Comparison of ENCODE assay signal across 10 cellular contexts in genomic region chr19:4641132-4641531, GRCh38. TPM values are rescaled to one million over a fixed set of nuclear protein-coding genes. Genes with fewer than 3 reads are reported as not detected.
DNase-seq lines count a peak whose midpoint lies in the region; ATAC-seq and TF ChIP-seq lines count a peak whose summit lies in the region.
"Had no signal": no experiment of that assay in that cellular context is flagged by ENCODE, and none has a peak within 500 bp of the region (broad histone marks: within the 10 kb centered on the region; RNA-seq: fewer than 3 reads in every experiment).

No MANE protein-coding gene starts in this region.

- DNase-seq in activated CD4-positive, alpha-beta memory T cell treated with anti-CD3 and anti-CD28 coated beads, Interleukin-2, amount 10 ng/mL, durations not matched to agents 7 days and 5 days, result no peak
- DNase-seq in activated CD4-positive, alpha-beta memory T cell treated with anti-CD3 and anti-CD28 coated beads for 36 hours, result no peak
- DNase-seq in T-helper 17 cell (no peak), hepatocyte (ENCODE audit: low spot score) (peak; percentile 13), spleen (no peak), DMS79 (lab: John Stamatoyannopoulos, UW) (no peak), hypothalamus (lab: John Stamatoyannopoulos, UW) (no peak)
- no peak for DNase-seq in effector CD4-positive, alpha-beta T cell
- DNase-seq: activated CD4-positive, alpha-beta T cell treated with anti-CD3 and anti-CD28 coated beads for 4 hours had no signal

- H3K4me1 Mint-ChIP-seq in activated CD4-positive, alpha-beta memory T cell treated with anti-CD3 and anti-CD28 coated beads, Interleukin-2, amount 10 ng/mL, durations not matched to agents 7 days and 5 days, result peaks cover 28% of the 10 kb centered on the region
- H3K4me1 Mint-ChIP-seq in activated CD4-positive, alpha-beta memory T cell treated with anti-CD3 and anti-CD28 coated beads for 36 hours (ENCODE audit: low read depth), result peaks cover 25% of the 10 kb centered on the region
- H3K4me1 Mint-ChIP-seq in T-helper 17 cell, result peaks cover 21% of the 10 kb centered on the region

- peak overlapping the region; percentile 87 for H3K4me2 ChIP-seq in hepatocyte

- H3K27me3 ChIP-seq in hepatocyte (no peaks in the 10 kb centered on the region), spleen (replicated peaks in 1 of 7) (no peaks in the 10 kb centered on the region)

- H3K9me2 ChIP-seq in hepatocyte (replicated peaks; ENCODE audit: insufficient read depth), result no peaks in the 10 kb centered on the region

- H3K27ac ChIP-seq in hepatocyte (no peak overlapping the region), spleen (peak overlapping the region in 4 of 8 donors; percentile 85 to 90 (median 88))
- H3K27ac ChIP-seq: SK-N-MC had no signal

- no peak for ATAC-seq in T-helper 17 cell

- H2AFZ ChIP-seq in hepatocyte, result no peak overlapping the region

- H3K4me1 ChIP-seq in hepatocyte (ENCODE audit: insufficient read depth) (peaks cover 5% of the 10 kb centered on the region), spleen (peaks cover 13 to 87% (median 62%) of the 10 kb centered on the region in 6 donors)

- intact Hi-C loops in activated CD4-positive, alpha-beta memory T cell treated with anti-CD3 and anti-CD28 coated beads for 36 hours (cut with micrococcal nuclease), result no loop called here
- intact Hi-C loops in spleen (cut with DNase I; ENCODE audit: low total_unique reads), result no loop called here

- H3K79me2 ChIP-seq in hepatocyte, result peaks cover 20% of the 10 kb centered on the region

- H4K20me1 ChIP-seq in hepatocyte (ENCODE audit: insufficient read depth, poor library complexity, severe bottlenecking), result no peaks in the 10 kb centered on the region

- no peaks in the 10 kb centered on the region for H3K9me3 Mint-ChIP-seq in activated CD4-positive, alpha-beta memory T cell treated with anti-CD3 and anti-CD28 coated beads, Interleukin-2, amount 10 ng/mL, durations not matched to agents 7 days and 5 days
- H3K9me3 Mint-ChIP-seq in activated CD4-positive, alpha-beta memory T cell treated with anti-CD3 and anti-CD28 coated beads for 36 hours, result no peaks in the 10 kb centered on the region

- no peak for TF ChIP-seq POLR2A in spleen (IDR thresholded peaks at IDR 0.05)

- H3K27ac Mint-ChIP-seq in activated CD4-positive, alpha-beta memory T cell treated with anti-CD3 and anti-CD28 coated beads, Interleukin-2, amount 10 ng/mL, durations not matched to agents 7 days and 5 days, result no peak overlapping the region
- no peak overlapping the region for H3K27ac Mint-ChIP-seq in activated CD4-positive, alpha-beta memory T cell treated with anti-CD3 and anti-CD28 coated beads for 36 hours
- peak overlapping the region; percentile 100 for H3K27ac Mint-ChIP-seq in T-helper 17 cell

- CTCF ChIA-PET in activated CD4-positive, alpha-beta memory T cell treated with anti-CD3 and anti-CD28 coated beads, Interleukin-2, amount 10 ng/mL, durations not matched to agents 7 days and 5 days (lab: Charles Lee), result no interaction called here
- CTCF ChIA-PET in activated CD4-positive, alpha-beta memory T cell treated with anti-CD3 and anti-CD28 coated beads for 36 hours (lab: Charles Lee), result no interaction called here

- H3K4me3 Mint-ChIP-seq in activated CD4-positive, alpha-beta memory T cell treated with anti-CD3 and anti-CD28 coated beads, Interleukin-2, amount 10 ng/mL, durations not matched to agents 7 days and 5 days, result peak overlapping the region; percentile 37
- H3K4me3 Mint-ChIP-seq in activated CD4-positive, alpha-beta memory T cell treated with anti-CD3 and anti-CD28 coated beads for 36 hours, result no peak overlapping the region
- H3K4me3 Mint-ChIP-seq in T-helper 17 cell, result peak overlapping the region; percentile 53

- POLR2A ChIA-PET in activated CD4-positive, alpha-beta memory T cell treated with anti-CD3 and anti-CD28 coated beads, Interleukin-2, amount 10 ng/mL, durations not matched to agents 7 days and 5 days (lab: Charles Lee), result no interaction called here
- POLR2A ChIA-PET in activated CD4-positive, alpha-beta memory T cell treated with anti-CD3 and anti-CD28 coated beads for 36 hours (lab: Charles Lee), result no interaction called here

- H3K36me3 ChIP-seq in hepatocyte (replicated peaks; ENCODE audit: insufficient read depth, low read depth) (no peaks in the 10 kb centered on the region), spleen (peaks cover 0 to 14% (median 0%) of the 10 kb centered on the region in 6 donors)

- H3K4me3 ChIP-seq in hepatocyte (no peak overlapping the region), spleen (peak overlapping the region in 6 of 8 donors; percentile 82 to 97 (median 88))

- no peaks in the 10 kb centered on the region for H3K9me3 ChIP-seq in T-helper 17 cell (ENCODE audit: control insufficient read depth, low read length, poor library complexity, severe bottlenecking)
- H3K9me3 ChIP-seq in hepatocyte (ENCODE audit: low read depth), result no peaks in the 10 kb centered on the region
- no peaks in the 10 kb centered on the region for H3K9me3 ChIP-seq in spleen

- H3K27me3 Mint-ChIP-seq in activated CD4-positive, alpha-beta memory T cell treated with anti-CD3 and anti-CD28 coated beads, Interleukin-2, amount 10 ng/mL, durations not matched to agents 7 days and 5 days, result no peaks in the 10 kb centered on the region
- no peaks in the 10 kb centered on the region for H3K27me3 Mint-ChIP-seq in activated CD4-positive, alpha-beta memory T cell treated with anti-CD3 and anti-CD28 coated beads for 36 hours
- H3K27me3 Mint-ChIP-seq in T-helper 17 cell, result no peaks in the 10 kb centered on the region

- TF ChIP-seq CTCF in hepatocyte (IDR thresholded peaks at IDR 0.05; ENCODE audit: poor library complexity) (no peak), spleen (IDR thresholded peaks at IDR 0.05 in 8 of 11, conservative IDR thresholded peaks at IDR 0.05 in 3 of 11) (no peak)

- WGBS in hepatocyte (ENCODE audit: low lambda C conversion rate, missing lambda C conversion rate), result 82% methylated on average over 14 of the region's 14 CpGs
- 63 to 81% (median 77%) methylated on average over 12 to 14 of the region's 14 CpGs for WGBS in spleen, 5 donors

- H3K36me3 Mint-ChIP-seq in activated CD4-positive, alpha-beta memory T cell treated with anti-CD3 and anti-CD28 coated beads, Interleukin-2, amount 10 ng/mL, durations not matched to agents 7 days and 5 days (ENCODE audit: low read depth), result no peaks in the 10 kb centered on the region
- peaks cover 2% of the 10 kb centered on the region for H3K36me3 Mint-ChIP-seq in activated CD4-positive, alpha-beta memory T cell treated with anti-CD3 and anti-CD28 coated beads for 36 hours
- H3K36me3 Mint-ChIP-seq in T-helper 17 cell (ENCODE audit: low read depth), result no peaks in the 10 kb centered on the region

RNA-seq across cellular contexts. Expression of gene TNFAIP8L1, which starts 1.8 kb away (rescaled TPM):
- total RNA-seq in activated CD4-positive, alpha-beta memory T cell treated with anti-CD3 and anti-CD28 coated beads, Interleukin-2, amount 10 ng/mL, durations not matched to agents 7 days and 5 days, result 10 to 100 TPM; 18.4 to 18.6 TPM
- total RNA-seq in activated CD4-positive, alpha-beta memory T cell treated with anti-CD3 and anti-CD28 coated beads for 36 hours, result 10 to 100 TPM; 17.2 to 17.4 TPM
- total RNA-seq in T-helper 17 cell, result 10 to 100 TPM; 14.9 to 18.3 TPM
- 10.0 and 13.6 TPM in 2 replicates for total RNA-seq in hepatocyte
- polyA plus RNA-seq in hepatocyte, result 8.7 and 14.3 TPM in 2 replicates
- 10 to 100 TPM; 21.6 to 39.8 (median 27.5) TPM for total RNA-seq in spleen
- 10 to 100 TPM; 12.5 to 36.7 (median 13.8) TPM for polyA plus RNA-seq in spleen

RNA-seq across cellular contexts. Expression of gene MYDGF, which starts 29.0 kb away (rescaled TPM):
- total RNA-seq in activated CD4-positive, alpha-beta memory T cell treated with anti-CD3 and anti-CD28 coated beads, Interleukin-2, amount 10 ng/mL, durations not matched to agents 7 days and 5 days, result 10 to 100 TPM; 67.1 to 68.7 TPM
- total RNA-seq in activated CD4-positive, alpha-beta memory T cell treated with anti-CD3 and anti-CD28 coated beads for 36 hours, result 10 to 100 TPM; 72.9 to 74.7 TPM
- total RNA-seq in T-helper 17 cell (10 to 100 TPM; 33.9 to 37.9 TPM), hepatocyte (125 and 158 TPM in 2 replicates), spleen (100 to 1,000 TPM in 1 of 7 donors, 10 to 100 TPM in 6; 39.7 to 100 (median 66.3) TPM)
- polyA plus RNA-seq in hepatocyte (365 and 405 TPM in 2 replicates), spleen (10 to 100 TPM; 39.0 to 72.5 (median 62.6) TPM)
